Comparison of ENCODE assay signal across 19 cellular contexts in genomic region chr1:58979085-58979484, GRCh38.
A peak's percentile ranks its signal among the peaks of the same experiment; 100 is the strongest.
DNase-seq lines count a peak whose midpoint lies in the region; ATAC-seq and TF ChIP-seq lines count a peak whose summit lies in the region.
"Had no signal": no experiment of that assay in that cellular context is flagged by ENCODE, and none has a peak within 500 bp of the region (broad histone marks: within the 10 kb centered on the region; RNA-seq: fewer than 3 reads in every experiment).

No MANE protein-coding gene starts in this region.

- POLR2A ChIA-PET in Caco-2 (lab: Charles Lee), result no interaction called here

- H4K20me1 ChIP-seq in BLaER1 treated with 17β-estradiol and CSF1 and Interleukin-3, amounts not matched to agents 10 nM and 100 nM, result no peaks in the 10 kb centered on the region

- intact Hi-C loops in lower leg skin (cut with DNase I; ENCODE audit: low total_unique reads) (no loop called here), Caco-2 (cut with micrococcal nuclease; ENCODE audit: unreplicated experiment) (no loop called here)

- ATAC-seq in gastroesophageal sphincter (peak; percentile 33), HG02973 (IDR thresholded peaks at IDR 0.05; ENCODE audit: unreplicated experiment) (no peak), HG02938 (IDR thresholded peaks at IDR 0.05; ENCODE audit: unreplicated experiment) (no peak)

- TF ChIP-seq CTCF in HL-60 (IDR thresholded peaks at IDR 0.05; ENCODE audit: insufficient read depth, low read length), result no peak
- no peak for TF ChIP-seq CTCF in gastroesophageal sphincter (IDR thresholded peaks at IDR 0.05)
- no peak for TF ChIP-seq CTCF in lower leg skin (IDR thresholded peaks at IDR 0.05)
- no peak for TF ChIP-seq CTCF in Caco-2 (IDR thresholded peaks at IDR 0.05; ENCODE audit: insufficient read depth in 1 of 2, low read depth in 1 of 2, low read length in 1 of 2, severe bottlenecking in 1 of 2, unreplicated experiment in 1 of 2)

- H3K27ac Mint-ChIP-seq in Caco-2 (ENCODE audit: unreplicated experiment), result no peak overlapping the region

- H3K4me2 ChIP-seq in BLaER1 treated with 17β-estradiol and CSF1 and Interleukin-3, amounts not matched to agents 10 nM and 100 nM, result peak overlapping the region; percentile 73 to 89 (median 84)

- H3K4me3 ChIP-seq in BLaER1 treated with 17β-estradiol and CSF1 and Interleukin-3, amounts not matched to agents 10 nM and 100 nM, result peak overlapping the region in 1 of 10 experiments; percentile 18; a peak in 1 of 20 replicates
- H3K4me3 ChIP-seq in HL-60 (replicated peaks; ENCODE audit: insufficient read depth, low read length) (no peak overlapping the region), gastroesophageal sphincter (no peak overlapping the region), lower leg skin (ENCODE audit: low read depth, poor library complexity, severe bottlenecking) (no peak overlapping the region), Caco-2 (ENCODE audit: low read depth, low read length) (no peak overlapping the region)
- H3K4me3 ChIP-seq: coronary artery, MG63, SJSA1 had no signal

- no peak for TF ChIP-seq POLR2A in gastroesophageal sphincter (IDR thresholded peaks at IDR 0.05)
- TF ChIP-seq POLR2A in lower leg skin (IDR thresholded peaks at IDR 0.05), result no peak

- no TSS peak for BruUV-seq in Caco-2 (replicated peaks; lab: Mats Ljungman, UMichigan)

- no peaks in the 10 kb centered on the region for H3K36me3 Mint-ChIP-seq in Caco-2 (ENCODE audit: insufficient read depth, unreplicated experiment)
- H3K36me3 Mint-ChIP-seq: CD4-positive, CD25-positive, alpha-beta regulatory T cell had no signal

- H3K9me3 ChIP-seq in BLaER1 treated with 17β-estradiol and CSF1 and Interleukin-3, amounts not matched to agents 10 nM and 100 nM (replicated peaks in 1 of 11), result no peaks in the 10 kb centered on the region
- no peaks in the 10 kb centered on the region for H3K9me3 ChIP-seq in gastroesophageal sphincter
- H3K9me3 ChIP-seq in Caco-2, result no peaks in the 10 kb centered on the region
- H3K9me3 ChIP-seq: MG63, neutrophil had no signal

- H3K9ac ChIP-seq in BLaER1 treated with 17β-estradiol and CSF1 and Interleukin-3, amounts not matched to agents 10 nM and 100 nM, result peak overlapping the region in 9 of 11 experiments; percentile 30 to 62 (median 47); a peak in 15 of 22 replicates

- H3K9me3 Mint-ChIP-seq in Caco-2 (ENCODE audit: unreplicated experiment), result no peaks in the 10 kb centered on the region

- no peaks in the 10 kb centered on the region for H3K27me3 Mint-ChIP-seq in Caco-2 (ENCODE audit: insufficient read depth, unreplicated experiment)
- H3K27me3 Mint-ChIP-seq: CD4-positive, CD25-positive, alpha-beta regulatory T cell had no signal

- CTCF ChIA-PET in Caco-2 (lab: Charles Lee), result interaction anchor here (0.6 kb wide), 1 partner anchor 10 kb away, joined by 4 read pairs; no protein-coding TSS in a partner anchor

- no peak for TF ChIP-seq EP300 in gastroesophageal sphincter (IDR thresholded peaks at IDR 0.05)

- no peaks in the 10 kb centered on the region for H3K4me1 Mint-ChIP-seq in Caco-2 (ENCODE audit: low read depth, unreplicated experiment)

- no peaks in the 10 kb centered on the region for H3K36me3 ChIP-seq in BLaER1 treated with 17β-estradiol and CSF1 and Interleukin-3, amounts not matched to agents 10 nM and 100 nM
- H3K36me3 ChIP-seq in gastroesophageal sphincter (no peaks in the 10 kb centered on the region), Caco-2 (ENCODE audit: control insufficient read depth, insufficient read depth, low read length) (no peaks in the 10 kb centered on the region)
- H3K36me3 ChIP-seq: MG63, neutrophil, SJSA1, WERI-Rb-1 had no signal

- 86 to 88% methylated on average over 1 to 2 of the region's 3 CpGs for WGBS in gastroesophageal sphincter (ENCODE audit: low coverage in 1 of 2), 2 donors
- WGBS in lower leg skin, 2 donors, result 85 to 87% methylated on average over 3 of the region's 3 CpGs

- H3K4me1 ChIP-seq in BLaER1 treated with 17β-estradiol and CSF1 and Interleukin-3, amounts not matched to agents 10 nM and 100 nM, result peaks cover 22 to 55% (median 34%) of the 10 kb centered on the region in 10 experiments
- H3K4me1 ChIP-seq in gastroesophageal sphincter, result peaks cover 0 to 23% (median 11%) of the 10 kb centered on the region in 3 donors
- H3K4me1 ChIP-seq in Caco-2, result no peaks in the 10 kb centered on the region
- H3K4me1 ChIP-seq: SJSA1 had no signal

- H3K27me3 ChIP-seq in BLaER1 treated with 17β-estradiol and CSF1 and Interleukin-3, amounts not matched to agents 10 nM and 100 nM, result no peaks in the 10 kb centered on the region
- H3K27me3 ChIP-seq in HL-60 (ENCODE audit: insufficient read depth, poor library complexity, severe bottlenecking) (no peaks in the 10 kb centered on the region), gastroesophageal sphincter (no peaks in the 10 kb centered on the region), Caco-2 (replicated peaks; ENCODE audit: control insufficient read depth, insufficient read depth, low read length) (no peaks in the 10 kb centered on the region)
- H3K27me3 ChIP-seq: MG63, SJSA1 had no signal

- no peak overlapping the region for H3K4me3 Mint-ChIP-seq in Caco-2 (ENCODE audit: unreplicated experiment)
- H3K4me3 Mint-ChIP-seq: CD4-positive, CD25-positive, alpha-beta regulatory T cell had no signal

- H3K27ac ChIP-seq in BLaER1 treated with 17β-estradiol and CSF1 and Interleukin-3, amounts not matched to agents 10 nM and 100 nM, result peak overlapping the region; percentile 15 to 83 (median 73); a peak in 21 of 22 replicates
- no peak overlapping the region for H3K27ac ChIP-seq in HL-60 (replicated peaks)
- no peak overlapping the region for H3K27ac ChIP-seq in gastroesophageal sphincter
- H3K27ac ChIP-seq: coronary artery, epithelial cell of prostate, neutrophil, SJSA1, WERI-Rb-1 had no signal

- DNase-seq in HL-60 (ENCODE audit: low read depth in 1 of 2, low spot score in 1 of 2), result peak; percentile 14 to 64
- DNase-seq in OCI-M1 (lab: John Stamatoyannopoulos, UW), result peak; percentile 68
- DNase-seq in lower leg skin (ENCODE audit: low spot score in 2 of 2), result no peak
- no peak for DNase-seq in Caco-2
- DNase-seq: activated gamma-delta T cell treated with Interleukin-2 at 50 U/mL for 16 hours, DMS79, glutamatergic neuron, MG63, NCI-H82, WERI-Rb-1 had no signal

Comparison
In these comparisons a context has a peak if more than half of its experiments do, and no peak if none do; other contexts are left out.
1. H3K27ac ChIP-seq: peak in BLaER1 treated with 17β-estradiol and CSF1 and Interleukin-3, amounts not matched to agents 10 nM and 100 nM (11 of 11); none in HL-60 (single experiment) and gastroesophageal sphincter (0 of 4).
2. DNase-seq: peak in HL-60 (2 of 2) and OCI-M1 (single experiment); none in lower leg skin (0 of 2) and Caco-2 (0 of 2).